In the genomic region with DNA sequence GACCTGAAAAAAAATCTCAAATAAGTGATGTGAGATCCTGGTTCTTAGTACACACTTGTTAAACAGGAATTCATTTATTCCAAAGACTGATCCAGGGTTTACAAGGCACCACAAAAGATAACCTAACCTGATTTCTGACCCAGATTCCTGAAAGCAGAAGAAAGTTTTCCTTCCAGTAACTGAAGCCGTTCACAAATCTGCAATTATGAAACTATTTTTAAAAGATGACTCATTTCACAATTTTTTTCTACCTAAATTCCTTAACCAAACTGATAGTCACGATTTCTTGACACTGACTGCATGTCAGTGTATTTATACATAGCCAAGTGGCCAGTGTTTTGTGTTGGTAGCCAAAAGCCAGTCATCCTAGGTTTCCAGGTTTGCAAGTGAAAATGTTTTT, we compare ENCODE assay signal across 8 cellular contexts. TPM values are rescaled to one million over a fixed set of nuclear protein-coding genes. Genes with fewer than 3 reads are reported as not detected.
DNase-seq lines count a peak whose midpoint lies in the region; ATAC-seq and TF ChIP-seq lines count a peak whose summit lies in the region.

No MANE protein-coding gene starts in this region.

- no peaks in the 10 kb centered on the region for H3K9me3 ChIP-seq in thyroid gland

- no peaks in the 10 kb centered on the region for H3K27me3 ChIP-seq in thyroid gland

- peaks cover 0 to 8% of the 10 kb centered on the region in 2 donors for H3K4me1 ChIP-seq in thyroid gland

- WGBS in thyroid gland, 2 donors: 39 to 62% methylated on average over 2 of the region's 2 CpGs

- H3K27ac Mint-ChIP-seq in stimulated activated memory B cell treated with anti-CD40 and anti-IgM and Interleukin-4, amounts not matched to agents 10 μg/mL and 1 μg/mL and 100 μg/mL, for 72 hours: no peak overlapping the region

- no peaks in the 10 kb centered on the region for H3K36me3 ChIP-seq in thyroid gland

- H3K4me3 Mint-ChIP-seq in stimulated activated memory B cell treated with anti-CD40 and anti-IgM and Interleukin-4, amounts not matched to agents 10 μg/mL and 1 μg/mL and 100 μg/mL, for 72 hours: no peak overlapping the region

- no peak overlapping the region for H3K27ac ChIP-seq in thyroid gland

- peak; percentile 35 for ATAC-seq in GM19455 (IDR thresholded peaks at IDR 0.05; ENCODE audit: unreplicated experiment)
- ATAC-seq in GM18517 (IDR thresholded peaks at IDR 0.05; ENCODE audit: unreplicated experiment): no peak
- ATAC-seq in stimulated activated memory B cell treated with anti-CD40 and anti-IgM and Interleukin-4, amounts not matched to agents 10 μg/mL and 1 μg/mL and 100 μg/mL, for 72 hours: no peak

- DNase-seq in AG10803 (ENCODE audit: low read depth) (peak; percentile 73), LHCN-M2 (ENCODE audit: low read depth) (peak; percentile 74), fibroblast of pulmonary artery (ENCODE audit: low read depth) (peak; percentile 48), thyroid gland (no peak)
- DNase-seq in stimulated activated CD4-positive, alpha-beta T cell treated with anti-CD3 and anti-CD28 coated beads, Interleukin-2, amount 100 ng/mL, for 24 hours: no peak

- H3K9me3 Mint-ChIP-seq in stimulated activated memory B cell treated with anti-CD40 and anti-IgM and Interleukin-4, amounts not matched to agents 10 μg/mL and 1 μg/mL and 100 μg/mL, for 72 hours: peaks cover 6% of the 10 kb centered on the region

- peaks cover 28% of the 10 kb centered on the region for H3K4me1 Mint-ChIP-seq in stimulated activated memory B cell treated with anti-CD40 and anti-IgM and Interleukin-4, amounts not matched to agents 10 μg/mL and 1 μg/mL and 100 μg/mL, for 72 hours

- TF ChIP-seq CTCF in AG10803 (conservative IDR thresholded peaks at IDR 0.05; ENCODE audit: low read length) (0 out of 2 replicates have a peak, but pooled peaks have one; percentile 1), fibroblast of pulmonary artery (IDR thresholded peaks at IDR 0.05; ENCODE audit: low read length, missing control alignments) (no peak), thyroid gland (IDR thresholded peaks at IDR 0.05) (no peak)

- peaks cover 16% of the 10 kb centered on the region for H3K36me3 Mint-ChIP-seq in stimulated activated memory B cell treated with anti-CD40 and anti-IgM and Interleukin-4, amounts not matched to agents 10 μg/mL and 1 μg/mL and 100 μg/mL, for 72 hours

- H3K4me3 ChIP-seq in AG10803 (ENCODE audit: low read length): no peak overlapping the region
- no peak overlapping the region for H3K4me3 ChIP-seq in fibroblast of pulmonary artery (replicated peaks; ENCODE audit: low read depth, low read length)
- no peak overlapping the region for H3K4me3 ChIP-seq in thyroid gland (replicated peaks in 1 of 3)

- no peaks in the 10 kb centered on the region for H3K27me3 Mint-ChIP-seq in stimulated activated memory B cell treated with anti-CD40 and anti-IgM and Interleukin-4, amounts not matched to agents 10 μg/mL and 1 μg/mL and 100 μg/mL, for 72 hours

- TF ChIP-seq POLR2A in thyroid gland (IDR thresholded peaks at IDR 0.05): no peak

- intact Hi-C loops in thyroid gland (cut with DNase I): no loop called here

RNA-seq across cellular contexts. Expression of gene SLC9A9, which starts 17.1 kb away (rescaled TPM):
- total RNA-seq in LHCN-M2 (2014; rRNA removed) (7.9 and 8.4 TPM in 2 replicates), thyroid gland (10 to 100 TPM in 3 of 4 donors, 1 to 10 TPM in 1; 7.8 to 19.6 (median 13.4) TPM)
- polyA plus RNA-seq in LHCN-M2 (2012): 3.6 TPM

Comparison
In these comparisons a context has a peak if more than half of its experiments do, and no peak if none do; other contexts are left out.
1. DNase-seq: peak in AG10803 (single experiment), LHCN-M2 (single experiment) and fibroblast of pulmonary artery (single experiment); none in thyroid gland (0 of 2) and stimulated activated CD4-positive, alpha-beta T cell treated with anti-CD3 and anti-CD28 coated beads, Interleukin-2, amount 100 ng/mL, for 24 hours (0 of 2).